ENCODE assay signal across 1 cellular context in genomic region chr2:264493-265468, GRCh38.
TF ChIP-seq lines count a peak whose summit lies in the region.

Gene ACP1, plus strand, starts transcription at chr2:264947. Its CDS starts 18 bp downstream, at chr2:264965.

TF ChIP-seq in HepG2, 621 proteins besides CTCF, POLR2A, EP300 and RAD21 (continued from another document and continues in another):
- TF ChIP-seq ZBED4 (CRISPR knock-in tag; IDR thresholded peaks at IDR 0.05; ENCODE audit: borderline replicate concordance), result no peak
- TF ChIP-seq, protein P1, sequence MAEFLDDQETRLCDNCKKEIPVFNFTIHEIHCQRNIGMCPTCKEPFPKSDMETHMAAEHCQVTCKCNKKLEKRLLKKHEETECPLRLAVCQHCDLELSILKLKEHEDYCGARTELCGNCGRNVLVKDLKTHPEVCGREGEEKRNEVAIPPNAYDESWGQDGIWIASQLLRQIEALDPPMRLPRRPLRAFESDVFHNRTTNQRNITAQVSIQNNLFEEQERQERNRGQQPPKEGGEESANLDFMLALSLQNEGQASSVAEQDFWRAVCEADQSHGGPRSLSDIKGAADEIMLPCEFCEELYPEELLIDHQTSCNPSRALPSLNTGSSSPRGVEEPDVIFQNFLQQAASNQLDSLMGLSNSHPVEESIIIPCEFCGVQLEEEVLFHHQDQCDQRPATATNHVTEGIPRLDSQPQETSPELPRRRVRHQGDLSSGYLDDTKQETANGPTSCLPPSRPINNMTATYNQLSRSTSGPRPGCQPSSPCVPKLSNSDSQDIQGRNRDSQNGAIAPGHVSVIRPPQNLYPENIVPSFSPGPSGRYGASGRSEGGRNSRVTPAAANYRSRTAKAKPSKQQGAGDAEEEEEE (CRISPR knock-in tag; IDR thresholded peaks at IDR 0.05; ENCODE audit: borderline replicate concordance), result no peak
- TF ChIP-seq RXRA (CRISPR knock-in tag; IDR thresholded peaks at IDR 0.05), result peak; percentile 53; the same call in 1 of the 2 replicates
- TF ChIP-seq, protein P2, sequence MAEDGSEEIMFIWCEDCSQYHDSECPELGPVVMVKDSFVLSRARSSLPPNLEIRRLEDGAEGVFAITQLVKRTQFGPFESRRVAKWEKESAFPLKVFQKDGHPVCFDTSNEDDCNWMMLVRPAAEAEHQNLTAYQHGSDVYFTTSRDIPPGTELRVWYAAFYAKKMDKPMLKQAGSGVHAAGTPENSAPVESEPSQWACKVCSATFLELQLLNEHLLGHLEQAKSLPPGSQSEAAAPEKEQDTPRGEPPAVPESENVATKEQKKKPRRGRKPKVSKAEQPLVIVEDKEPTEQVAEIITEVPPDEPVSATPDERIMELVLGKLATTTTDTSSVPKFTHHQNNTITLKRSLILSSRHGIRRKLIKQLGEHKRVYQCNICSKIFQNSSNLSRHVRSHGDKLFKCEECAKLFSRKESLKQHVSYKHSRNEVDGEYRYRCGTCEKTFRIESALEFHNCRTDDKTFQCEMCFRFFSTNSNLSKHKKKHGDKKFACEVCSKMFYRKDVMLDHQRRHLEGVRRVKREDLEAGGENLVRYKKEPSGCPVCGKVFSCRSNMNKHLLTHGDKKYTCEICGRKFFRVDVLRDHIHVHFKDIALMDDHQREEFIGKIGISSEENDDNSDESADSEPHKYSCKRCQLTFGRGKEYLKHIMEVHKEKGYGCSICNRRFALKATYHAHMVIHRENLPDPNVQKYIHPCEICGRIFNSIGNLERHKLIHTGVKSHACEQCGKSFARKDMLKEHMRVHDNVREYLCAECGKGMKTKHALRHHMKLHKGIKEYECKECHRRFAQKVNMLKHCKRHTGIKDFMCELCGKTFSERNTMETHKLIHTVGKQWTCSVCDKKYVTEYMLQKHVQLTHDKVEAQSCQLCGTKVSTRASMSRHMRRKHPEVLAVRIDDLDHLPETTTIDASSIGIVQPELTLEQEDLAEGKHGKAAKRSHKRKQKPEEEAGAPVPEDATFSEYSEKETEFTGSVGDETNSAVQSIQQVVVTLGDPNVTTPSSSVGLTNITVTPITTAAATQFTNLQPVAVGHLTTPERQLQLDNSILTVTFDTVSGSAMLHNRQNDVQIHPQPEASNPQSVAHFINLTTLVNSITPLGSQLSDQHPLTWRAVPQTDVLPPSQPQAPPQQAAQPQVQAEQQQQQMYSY (CRISPR knock-in tag; IDR thresholded peaks at IDR 0.05), result no peak
- no peak; the same call in 1 of the 2 replicates for TF ChIP-seq ZBTB25 (CRISPR knock-in tag; IDR thresholded peaks at IDR 0.05)
- peak; percentile 94 for TF ChIP-seq ZNF598 (CRISPR knock-in tag; IDR thresholded peaks at IDR 0.05; ENCODE audit: borderline replicate concordance)
- TF ChIP-seq ZNF780A (CRISPR knock-in tag; IDR thresholded peaks at IDR 0.05), result no peak
- no peak for TF ChIP-seq ZNF549 (CRISPR knock-in tag; IDR thresholded peaks at IDR 0.05)
- peak; percentile 67; the same call in 1 of the 2 replicates for TF ChIP-seq ZNF274 (CRISPR knock-in tag; IDR thresholded peaks at IDR 0.05)
- peak; percentile 55 for TF ChIP-seq RBM22 (optimal IDR thresholded peaks at IDR 0.05; ENCODE audit: low read length)
- TF ChIP-seq ZNF570 (CRISPR knock-in tag; IDR thresholded peaks at IDR 0.05; ENCODE audit: borderline replicate concordance), result no peak
- peak; percentile 92 for TF ChIP-seq SALL1 (CRISPR knock-in tag; IDR thresholded peaks at IDR 0.05)
- no peak for TF ChIP-seq ZNF577 (CRISPR knock-in tag; IDR thresholded peaks at IDR 0.05; ENCODE audit: borderline replicate concordance, low read depth)
- peak; percentile 44; the same call in 1 of the 2 replicates for TF ChIP-seq PHF21A (CRISPR knock-in tag; IDR thresholded peaks at IDR 0.05)
- TF ChIP-seq ATRX (CRISPR knock-in tag; IDR thresholded peaks at IDR 0.05; ENCODE audit: borderline replicate concordance), result no peak
- TF ChIP-seq JUN (CRISPR knock-in tag; IDR thresholded peaks at IDR 0.05), result no peak
- no peak for TF ChIP-seq NR2F6 (IDR thresholded peaks at IDR 0.05)
- peak; percentile 54; the same call in 1 of the 2 replicates for TF ChIP-seq NR2F6 (CRISPR knock-in tag; IDR thresholded peaks at IDR 0.05)
- peak; percentile 83; the same call in 1 of the 2 replicates for TF ChIP-seq SMAD1 (CRISPR knock-in tag; IDR thresholded peaks at IDR 0.05; ENCODE audit: borderline replicate concordance, low read depth)
- no peak; the same call in 1 of the 2 replicates for TF ChIP-seq RARA (CRISPR knock-in tag; IDR thresholded peaks at IDR 0.05)
- peak; percentile 41; the same call in 1 of the 2 replicates for TF ChIP-seq GTF2F1 (IDR thresholded peaks at IDR 0.05; ENCODE audit: low read length)
- TF ChIP-seq, protein P3, sequence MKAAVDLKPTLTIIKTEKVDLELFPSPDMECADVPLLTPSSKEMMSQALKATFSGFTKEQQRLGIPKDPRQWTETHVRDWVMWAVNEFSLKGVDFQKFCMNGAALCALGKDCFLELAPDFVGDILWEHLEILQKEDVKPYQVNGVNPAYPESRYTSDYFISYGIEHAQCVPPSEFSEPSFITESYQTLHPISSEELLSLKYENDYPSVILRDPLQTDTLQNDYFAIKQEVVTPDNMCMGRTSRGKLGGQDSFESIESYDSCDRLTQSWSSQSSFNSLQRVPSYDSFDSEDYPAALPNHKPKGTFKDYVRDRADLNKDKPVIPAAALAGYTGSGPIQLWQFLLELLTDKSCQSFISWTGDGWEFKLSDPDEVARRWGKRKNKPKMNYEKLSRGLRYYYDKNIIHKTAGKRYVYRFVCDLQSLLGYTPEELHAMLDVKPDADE (CRISPR knock-in tag; IDR thresholded peaks at IDR 0.05), result no peak
- TF ChIP-seq RFX5 (IDR thresholded peaks at IDR 0.05; ENCODE audit: low read depth, low read length), result peak; percentile 29; the same call in 1 of the 2 replicates
- TF ChIP-seq, protein P4, sequence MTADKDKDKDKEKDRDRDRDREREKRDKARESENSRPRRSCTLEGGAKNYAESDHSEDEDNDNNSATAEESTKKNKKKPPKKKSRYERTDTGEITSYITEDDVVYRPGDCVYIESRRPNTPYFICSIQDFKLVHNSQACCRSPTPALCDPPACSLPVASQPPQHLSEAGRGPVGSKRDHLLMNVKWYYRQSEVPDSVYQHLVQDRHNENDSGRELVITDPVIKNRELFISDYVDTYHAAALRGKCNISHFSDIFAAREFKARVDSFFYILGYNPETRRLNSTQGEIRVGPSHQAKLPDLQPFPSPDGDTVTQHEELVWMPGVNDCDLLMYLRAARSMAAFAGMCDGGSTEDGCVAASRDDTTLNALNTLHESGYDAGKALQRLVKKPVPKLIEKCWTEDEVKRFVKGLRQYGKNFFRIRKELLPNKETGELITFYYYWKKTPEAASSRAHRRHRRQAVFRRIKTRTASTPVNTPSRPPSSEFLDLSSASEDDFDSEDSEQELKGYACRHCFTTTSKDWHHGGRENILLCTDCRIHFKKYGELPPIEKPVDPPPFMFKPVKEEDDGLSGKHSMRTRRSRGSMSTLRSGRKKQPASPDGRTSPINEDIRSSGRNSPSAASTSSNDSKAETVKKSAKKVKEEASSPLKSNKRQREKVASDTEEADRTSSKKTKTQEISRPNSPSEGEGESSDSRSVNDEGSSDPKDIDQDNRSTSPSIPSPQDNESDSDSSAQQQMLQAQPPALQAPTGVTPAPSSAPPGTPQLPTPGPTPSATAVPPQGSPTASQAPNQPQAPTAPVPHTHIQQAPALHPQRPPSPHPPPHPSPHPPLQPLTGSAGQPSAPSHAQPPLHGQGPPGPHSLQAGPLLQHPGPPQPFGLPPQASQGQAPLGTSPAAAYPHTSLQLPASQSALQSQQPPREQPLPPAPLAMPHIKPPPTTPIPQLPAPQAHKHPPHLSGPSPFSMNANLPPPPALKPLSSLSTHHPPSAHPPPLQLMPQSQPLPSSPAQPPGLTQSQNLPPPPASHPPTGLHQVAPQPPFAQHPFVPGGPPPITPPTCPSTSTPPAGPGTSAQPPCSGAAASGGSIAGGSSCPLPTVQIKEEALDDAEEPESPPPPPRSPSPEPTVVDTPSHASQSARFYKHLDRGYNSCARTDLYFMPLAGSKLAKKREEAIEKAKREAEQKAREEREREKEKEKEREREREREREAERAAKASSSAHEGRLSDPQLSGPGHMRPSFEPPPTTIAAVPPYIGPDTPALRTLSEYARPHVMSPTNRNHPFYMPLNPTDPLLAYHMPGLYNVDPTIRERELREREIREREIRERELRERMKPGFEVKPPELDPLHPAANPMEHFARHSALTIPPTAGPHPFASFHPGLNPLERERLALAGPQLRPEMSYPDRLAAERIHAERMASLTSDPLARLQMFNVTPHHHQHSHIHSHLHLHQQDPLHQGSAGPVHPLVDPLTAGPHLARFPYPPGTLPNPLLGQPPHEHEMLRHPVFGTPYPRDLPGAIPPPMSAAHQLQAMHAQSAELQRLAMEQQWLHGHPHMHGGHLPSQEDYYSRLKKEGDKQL (CRISPR knock-in tag; IDR thresholded peaks at IDR 0.05; ENCODE audit: low read depth), result 0 out of 2 replicates have a peak, but pooled peaks have one; percentile 36
- peak; percentile 73 for TF ChIP-seq PHF20 (CRISPR knock-in tag; IDR thresholded peaks at IDR 0.05)
- TF ChIP-seq ZNF335 (CRISPR knock-in tag; IDR thresholded peaks at IDR 0.05), result no peak; the same call in 1 of the 2 replicates
- TF ChIP-seq ZFP90 (CRISPR knock-in tag; IDR thresholded peaks at IDR 0.05; ENCODE audit: borderline replicate concordance), result 0 out of 2 replicates have a peak, but pooled peaks have one; percentile 38
- TF ChIP-seq ZFP36L2 (CRISPR knock-in tag; IDR thresholded peaks at IDR 0.05), result no peak
- no peak for TF ChIP-seq FOXM1 (CRISPR knock-in tag; IDR thresholded peaks at IDR 0.05)
- peak; percentile 69; the same call in 1 of the 2 replicates for TF ChIP-seq SIN3A (IDR thresholded peaks at IDR 0.05; ENCODE audit: borderline replicate concordance, low read depth, low read length)
- TF ChIP-seq ZNF562 (CRISPR knock-in tag; IDR thresholded peaks at IDR 0.05; ENCODE audit: borderline replicate concordance), result no peak
- no peak for TF ChIP-seq GPBP1L1 (CRISPR knock-in tag; IDR thresholded peaks at IDR 0.05)
- TF ChIP-seq MED8 (CRISPR knock-in tag; IDR thresholded peaks at IDR 0.05; ENCODE audit: insufficient replicate concordance), result peak; percentile 67
- peak; percentile 17; the same call in 1 of the 2 replicates for TF ChIP-seq ZNF446 (CRISPR knock-in tag; IDR thresholded peaks at IDR 0.05)
- TF ChIP-seq ISX (CRISPR knock-in tag; conservative IDR thresholded peaks at IDR 0.05), result no peak
- TF ChIP-seq TCF7L2 (IDR thresholded peaks at IDR 0.05; ENCODE audit: low read depth, low read length), result no peak
- TF ChIP-seq CBX1 (IDR thresholded peaks at IDR 0.05; ENCODE audit: low read depth), result peak; percentile 69
- peak; percentile 57 for TF ChIP-seq MED1 (CRISPR knock-in tag; IDR thresholded peaks at IDR 0.05)
- TF ChIP-seq ZNF20 (CRISPR knock-in tag; IDR thresholded peaks at IDR 0.05), result no peak
- no peak for TF ChIP-seq HOXA7 (CRISPR knock-in tag; IDR thresholded peaks at IDR 0.05)
- TF ChIP-seq, protein P5, sequence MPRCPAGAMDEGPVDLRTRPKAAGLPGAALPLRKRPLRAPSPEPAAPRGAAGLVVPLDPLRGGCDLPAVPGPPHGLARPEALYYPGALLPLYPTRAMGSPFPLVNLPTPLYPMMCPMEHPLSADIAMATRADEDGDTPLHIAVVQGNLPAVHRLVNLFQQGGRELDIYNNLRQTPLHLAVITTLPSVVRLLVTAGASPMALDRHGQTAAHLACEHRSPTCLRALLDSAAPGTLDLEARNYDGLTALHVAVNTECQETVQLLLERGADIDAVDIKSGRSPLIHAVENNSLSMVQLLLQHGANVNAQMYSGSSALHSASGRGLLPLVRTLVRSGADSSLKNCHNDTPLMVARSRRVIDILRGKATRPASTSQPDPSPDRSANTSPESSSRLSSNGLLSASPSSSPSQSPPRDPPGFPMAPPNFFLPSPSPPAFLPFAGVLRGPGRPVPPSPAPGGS (CRISPR knock-in tag; IDR thresholded peaks at IDR 0.05), result peak; percentile 67; the same call in 1 of the 2 replicates
- no peak for TF ChIP-seq ZFP36 (IDR thresholded peaks at IDR 0.05; ENCODE audit: borderline replicate concordance, low read depth, low read length, partially characterized antibody)
- TF ChIP-seq TGIF2 (CRISPR knock-in tag; IDR thresholded peaks at IDR 0.05), result peak; percentile 72; the same call in 1 of the 2 replicates
- peak; percentile 41 for TF ChIP-seq TEAD3 (CRISPR knock-in tag; optimal IDR thresholded peaks at IDR 0.05; ENCODE audit: borderline replicate concordance)
- no peak for TF ChIP-seq ZFP36L1 (CRISPR knock-in tag; IDR thresholded peaks at IDR 0.05)
